15 cellular contexts compared by ENCODE assay signal in the genomic region with DNA sequence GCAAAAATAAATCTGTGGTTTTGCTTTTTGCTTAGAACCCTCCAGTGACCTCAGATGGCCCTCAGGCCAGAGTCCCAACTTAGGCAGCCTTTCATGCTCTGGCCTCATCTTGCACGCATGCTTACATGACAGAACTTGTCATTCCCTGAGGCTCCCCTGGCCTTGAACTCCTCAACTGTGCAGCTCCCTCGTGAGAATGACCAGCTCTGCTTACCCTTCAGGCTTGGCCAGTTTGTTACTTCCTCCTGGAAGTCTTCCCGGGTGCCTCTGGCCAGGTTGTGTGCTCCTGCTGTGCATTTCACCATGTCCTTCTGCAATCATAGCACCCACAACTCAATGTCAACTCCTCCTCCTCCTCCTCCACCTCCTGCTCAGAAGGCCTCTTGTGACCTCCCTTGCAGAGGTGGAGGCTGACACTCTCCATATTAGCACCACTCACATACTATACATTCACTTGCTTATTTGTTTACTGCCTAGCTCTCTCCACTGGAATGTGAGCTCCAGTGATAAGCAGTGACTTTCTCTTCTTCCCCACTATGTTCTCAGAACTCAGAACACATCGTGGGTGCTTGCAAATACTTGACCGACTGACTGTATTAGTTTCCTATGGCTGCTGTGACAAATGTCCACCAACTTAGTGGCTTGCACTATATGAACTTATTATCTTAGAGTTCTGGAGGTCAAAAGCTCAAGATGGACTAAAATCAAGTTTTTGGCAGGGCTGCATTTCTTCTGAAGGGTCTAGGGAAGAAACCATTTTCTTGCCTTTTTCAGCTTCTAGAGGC. TPM values are rescaled to one million over a fixed set of nuclear protein-coding genes. Genes with fewer than 3 reads are reported as not detected.
DNase-seq lines count a peak whose midpoint lies in the region; ATAC-seq and TF ChIP-seq lines count a peak whose summit lies in the region.
"Had no signal": no experiment of that assay in that cellular context is flagged by ENCODE, and none has a peak within 500 bp of the region (broad histone marks: within the 10 kb centered on the region; RNA-seq: fewer than 3 reads in every experiment).

No MANE protein-coding gene starts in this region.

- H3K36me3 Mint-ChIP-seq in activated naive CD8-positive, alpha-beta T cell = peaks cover 22% of the 10 kb centered on the region

- CTCF ChIA-PET in RWPE1 (lab: Yijun Ruan, JAX) = no interaction called here

- H3K9me3 Mint-ChIP-seq in activated naive CD8-positive, alpha-beta T cell (ENCODE audit: low read depth) = no peaks in the 10 kb centered on the region

- H3K4me3 ChIP-seq in cardiac muscle cell (no peak overlapping the region), right atrium auricular region (no peak overlapping the region), testis (no peak overlapping the region), sigmoid colon (no peak overlapping the region)
- H3K4me3 ChIP-seq: coronary artery, stomach had no signal

- POLR2A ChIA-PET in RWPE1 (lab: Yijun Ruan, JAX; ENCODE audit: low non-redundant PET) = no interaction called here

- peak overlapping the region; percentile 96 for H3K27ac ChIP-seq in cardiac muscle cell
- H3K27ac ChIP-seq in right atrium auricular region = no peak overlapping the region
- no peak overlapping the region for H3K27ac ChIP-seq in testis
- H3K27ac ChIP-seq in RWPE1 = no peak overlapping the region
- H3K27ac ChIP-seq in sigmoid colon = no peak overlapping the region
- H3K27ac ChIP-seq: coronary artery, stomach had no signal

- peak overlapping the region; percentile 91 for H3K27ac Mint-ChIP-seq in activated naive CD8-positive, alpha-beta T cell

- no peak for TF ChIP-seq EP300 in sigmoid colon (IDR thresholded peaks at IDR 0.05)

- WGBS in testis, 2 donors = 57 to 61% methylated on average over 5 of the region's 5 CpGs
- 71 to 75% methylated on average over 5 of the region's 5 CpGs for WGBS in sigmoid colon, 2 donors

- peaks cover 48% of the 10 kb centered on the region for H3K4me1 ChIP-seq in cardiac muscle cell (ENCODE audit: low read depth)
- peaks cover 0 to 52% of the 10 kb centered on the region in 2 donors for H3K4me1 ChIP-seq in right atrium auricular region
- peaks cover 8% of the 10 kb centered on the region for H3K4me1 ChIP-seq in testis
- no peaks in the 10 kb centered on the region for H3K4me1 ChIP-seq in sigmoid colon

- TF ChIP-seq CTCF in cardiac muscle cell (IDR thresholded peaks at IDR 0.05; ENCODE audit: low read depth, low read length) (no peak), right atrium auricular region (IDR thresholded peaks at IDR 0.05) (no peak), testis (IDR thresholded peaks at IDR 0.05) (no peak), RWPE1 (conservative IDR thresholded peaks at IDR 0.05; ENCODE audit: low read depth) (no peak), sigmoid colon (IDR thresholded peaks at IDR 0.05) (no peak)

- H3K9me3 ChIP-seq in cardiac muscle cell (ENCODE audit: low read depth) (no peaks in the 10 kb centered on the region), right atrium auricular region (no peaks in the 10 kb centered on the region), testis (no peaks in the 10 kb centered on the region), sigmoid colon (no peaks in the 10 kb centered on the region)
- H3K9me3 ChIP-seq: stomach had no signal

- H3K4me3 Mint-ChIP-seq in activated naive CD8-positive, alpha-beta T cell = no peak overlapping the region

- no peak for DNase-seq in cardiac muscle cell (ENCODE audit: low read depth in 1 of 2, low spot score in 1 of 2)
- no peak for DNase-seq in right atrium auricular region (ENCODE audit: low spot score)
- DNase-seq in left ventricle myocardium superior = no peak
- peak; percentile 51 for DNase-seq in testis
- DNase-seq in RWPE1 (ENCODE audit: low spot score) = no peak
- no peak for DNase-seq in sigmoid colon
- DNase-seq: MM.1S; NCI-H226; PC-3; stimulated activated CD4-positive, alpha-beta T cell treated with anti-CD3 and anti-CD28 coated beads, Interleukin-4, amount 100 ng/mL, for 4 hours; stomach had no signal

- H3K36me3 ChIP-seq in cardiac muscle cell (peaks cover 8% of the 10 kb centered on the region), right atrium auricular region (peaks cover 11% of the 10 kb centered on the region), testis (ENCODE audit: low read depth, missing control alignments) (no peaks in the 10 kb centered on the region), sigmoid colon (no peaks in the 10 kb centered on the region)

- H3K4me1 Mint-ChIP-seq in activated naive CD8-positive, alpha-beta T cell (ENCODE audit: low read depth) = peaks cover 71% of the 10 kb centered on the region

- ATAC-seq in left ventricle myocardium superior (peak; percentile 17), GM18498 (IDR thresholded peaks at IDR 0.05; ENCODE audit: unreplicated experiment) (no peak)
- ATAC-seq: PC-3 had no signal

- TF ChIP-seq POLR2A in testis (IDR thresholded peaks at IDR 0.05) (no peak), sigmoid colon (IDR thresholded peaks at IDR 0.05) (no peak)

- no peaks in the 10 kb centered on the region for H3K27me3 Mint-ChIP-seq in activated naive CD8-positive, alpha-beta T cell

- H3K27me3 ChIP-seq in cardiac muscle cell (no peaks in the 10 kb centered on the region), right atrium auricular region (no peaks in the 10 kb centered on the region), testis (no peaks in the 10 kb centered on the region), sigmoid colon (no peaks in the 10 kb centered on the region)
- H3K27me3 ChIP-seq: stomach had no signal

- intact Hi-C loops in left ventricle myocardium superior (cut with micrococcal nuclease) (no loop called here), testis (cut with DNase I; ENCODE audit: low total_unique reads) (no loop called here), sigmoid colon (cut with DNase I) (no loop called here)

RNA-seq across cellular contexts. Expression of a gene that starts 41.9 kb away (rescaled TPM):
- total RNA-seq in cardiac muscle cell (317 and 386 TPM in 2 replicates), right atrium auricular region (10 to 100 TPM; 26.5 to 39.3 TPM), left ventricle myocardium superior (45.3 TPM), testis (10 to 100 TPM; 13.8 to 24.7 TPM), sigmoid colon (10 to 100 TPM in 1 of 4 donors, 1 to 10 TPM in 3; 8.0 to 19.6 (median 9.6) TPM)
- polyA plus RNA-seq in cardiac muscle cell (77.3 and 100 TPM in 2 replicates), testis (ENCODE audit: insufficient read depth, low read depth, low replicate concordance) (14.1 TPM), sigmoid colon (10 to 100 TPM in 2 of 3 donors, 1 to 10 TPM in 1; 7.8 to 52.9 (median 10.6) TPM)
- total RNA-seq: H4, PC-3 had no signal

RNA-seq across cellular contexts. Expression of a gene that starts 49.9 kb away (rescaled TPM):
- total RNA-seq in cardiac muscle cell = 65.0 and 107 TPM in 2 replicates
- polyA plus RNA-seq in cardiac muscle cell = 114 and 136 TPM in 2 replicates
- 10 to 100 TPM; 22.4 to 52.0 TPM for total RNA-seq in right atrium auricular region
- total RNA-seq in left ventricle myocardium superior = 34.7 TPM
- total RNA-seq in testis = 100 to 1,000 TPM; 154 to 160 TPM
- polyA plus RNA-seq in testis (ENCODE audit: insufficient read depth, low read depth, low replicate concordance) = 148 TPM
- total RNA-seq in sigmoid colon = 10 to 100 TPM; 50.9 to 69.5 (median 58.3) TPM
- 10 to 100 TPM in 2 of 3 donors, 1 to 10 TPM in 1; 8.8 to 66.9 (median 11.4) TPM for polyA plus RNA-seq in sigmoid colon
